In genomic region chr14:35297677-35298076, GRCh38 we compare ENCODE assay signal across 23 cellular contexts. TPM values are rescaled to one million over a fixed set of nuclear protein-coding genes. Genes with fewer than 3 reads are reported as not detected.
DNase-seq lines count a peak whose midpoint lies in the region; ATAC-seq and TF ChIP-seq lines count a peak whose summit lies in the region.
"Had no signal": no experiment of that assay in that cellular context is flagged by ENCODE, and none has a peak within 500 bp of the region (broad histone marks: within the 10 kb centered on the region; RNA-seq: fewer than 3 reads in every experiment).

No MANE protein-coding gene starts in this region.

- whole genome bisulfite sequencing in upper lobe of left lung, 2 donors, result 67 to 70% methylated on average over 2 of the region's 2 CpGs

- H3K36me3 ChIP-seq in upper lobe of left lung, result no peaks in the 10 kb centered on the region
- H3K36me3 ChIP-seq: esophagus muscularis mucosa, gastroesophageal sphincter had no signal

- no peaks in the 10 kb centered on the region for H3K27me3 ChIP-seq in upper lobe of left lung
- H3K27me3 ChIP-seq: esophagus muscularis mucosa, gastroesophageal sphincter had no signal

- H3K4me1 ChIP-seq in upper lobe of left lung, result peaks cover 73 to 89% (median 85%) of the 10 kb centered on the region in 4 donors

- TF ChIP-seq EP300 in upper lobe of left lung (IDR thresholded peaks at IDR 0.05), result no peak

- intact Hi-C loops in dendritic cell treated with granulocyte-macrophage colony-stimulating factor and Interleukin-4, amounts not matched to agents 40 ng/mL and 50 ng/mL, for 4 days (cut with micrococcal nuclease), result loop anchor here (2.0 to 10.0 kb wide), 2 partner anchors 47 to 107 kb away; partner anchors contain the start of gene NFKBIA

- peaks cover 10% of the 10 kb centered on the region for H3K36me3 Mint-ChIP-seq in activated naive CD8-positive, alpha-beta T cell
- peaks cover 58% of the 10 kb centered on the region for H3K36me3 Mint-ChIP-seq in activated naive CD8-positive, alpha-beta T cell treated with anti-CD3 and anti-CD28 coated beads for 36 hours
- peaks cover 26% of the 10 kb centered on the region for H3K36me3 Mint-ChIP-seq in dendritic cell treated with granulocyte-macrophage colony-stimulating factor and Interleukin-4, amounts not matched to agents 40 ng/mL and 50 ng/mL, for 4 days (ENCODE audit: low read depth)

- H3K4me3 Mint-ChIP-seq in activated naive CD8-positive, alpha-beta T cell, result no peak overlapping the region
- no peak overlapping the region for H3K4me3 Mint-ChIP-seq in activated naive CD8-positive, alpha-beta T cell treated with anti-CD3 and anti-CD28 coated beads for 36 hours
- no peak overlapping the region for H3K4me3 Mint-ChIP-seq in dendritic cell treated with granulocyte-macrophage colony-stimulating factor and Interleukin-4, amounts not matched to agents 40 ng/mL and 50 ng/mL, for 4 days
- H3K4me3 Mint-ChIP-seq: activated CD8-positive, alpha-beta memory T cell treated with anti-CD3 and anti-CD28 coated beads, Interleukin-2, amount 10 ng/mL, durations not matched to agents 7 days and 5 days had no signal

- peak overlapping the region; percentile 61 for H3K27ac Mint-ChIP-seq in activated naive CD8-positive, alpha-beta T cell
- H3K27ac Mint-ChIP-seq in activated naive CD8-positive, alpha-beta T cell treated with anti-CD3 and anti-CD28 coated beads for 36 hours, result no peak overlapping the region
- H3K27ac Mint-ChIP-seq in dendritic cell treated with granulocyte-macrophage colony-stimulating factor and Interleukin-4, amounts not matched to agents 40 ng/mL and 50 ng/mL, for 4 days, result peak overlapping the region; percentile 82
- H3K27ac Mint-ChIP-seq: activated CD8-positive, alpha-beta memory T cell treated with anti-CD3 and anti-CD28 coated beads, Interleukin-2, amount 10 ng/mL, durations not matched to agents 7 days and 5 days had no signal

- TF ChIP-seq CTCF in upper lobe of left lung (IDR thresholded peaks at IDR 0.05), result no peak

- ATAC-seq in upper lobe of left lung (ENCODE audit: low FRiP score in 2 of 2) (peak in 1 of 2 donors; percentile 43), HG03196 (IDR thresholded peaks at IDR 0.05; ENCODE audit: unreplicated experiment) (no peak), HG03457 (IDR thresholded peaks at IDR 0.05; ENCODE audit: unreplicated experiment) (no peak)
- ATAC-seq: activated CD8-positive, alpha-beta memory T cell treated with anti-CD3 and anti-CD28 coated beads, Interleukin-2, amount 10 ng/mL, durations not matched to agents 7 days and 5 days; gastroesophageal sphincter had no signal

- TF ChIP-seq POLR2A in upper lobe of left lung (IDR thresholded peaks at IDR 0.05), result no peak

- no peaks in the 10 kb centered on the region for H3K9me3 Mint-ChIP-seq in activated naive CD8-positive, alpha-beta T cell (ENCODE audit: low read depth)
- peaks cover 2% of the 10 kb centered on the region for H3K9me3 Mint-ChIP-seq in activated naive CD8-positive, alpha-beta T cell treated with anti-CD3 and anti-CD28 coated beads for 36 hours
- no peaks in the 10 kb centered on the region for H3K9me3 Mint-ChIP-seq in dendritic cell treated with granulocyte-macrophage colony-stimulating factor and Interleukin-4, amounts not matched to agents 40 ng/mL and 50 ng/mL, for 4 days

- DNase-seq in activated naive CD8-positive, alpha-beta T cell treated with anti-CD3 and anti-CD28 coated beads for 36 hours, result no peak
- DNase-seq in NCI-H2029 (lab: John Stamatoyannopoulos, UW) (peak; percentile 34), upper lobe of left lung (no peak), ureter (ENCODE audit: low spot score) (no peak)
- DNase-seq: activated CD8-positive, alpha-beta memory T cell treated with anti-CD3 and anti-CD28 coated beads, Interleukin-2, amount 10 ng/mL, durations not matched to agents 7 days and 5 days; activated effector memory CD4-positive, alpha-beta T cell treated with anti-CD3 and anti-CD28 coated beads, Interleukin-2, amount 50 U/mL, for 16 hours; cerebellar nuclear complex; DMS79; effector CD4-positive, alpha-beta T cell; kidney; NCI-H524; occipital lobe; retina; stimulated activated CD4-positive, alpha-beta T cell treated with anti-CD3 and anti-CD28 coated beads, Interleukin-4, amount 100 ng/mL, for 4 hours; substantia nigra; T1000 had no signal

- no peaks in the 10 kb centered on the region for H3K9me3 ChIP-seq in upper lobe of left lung
- H3K9me3 ChIP-seq: esophagus muscularis mucosa, gastroesophageal sphincter had no signal

- peak overlapping the region; percentile 8 to 63 (median 52) for H3K27ac ChIP-seq in upper lobe of left lung
- H3K27ac ChIP-seq: esophagus muscularis mucosa, gastroesophageal sphincter, RWPE1 had no signal

- no peaks in the 10 kb centered on the region for H3K27me3 Mint-ChIP-seq in activated naive CD8-positive, alpha-beta T cell
- no peaks in the 10 kb centered on the region for H3K27me3 Mint-ChIP-seq in activated naive CD8-positive, alpha-beta T cell treated with anti-CD3 and anti-CD28 coated beads for 36 hours
- H3K27me3 Mint-ChIP-seq in dendritic cell treated with granulocyte-macrophage colony-stimulating factor and Interleukin-4, amounts not matched to agents 40 ng/mL and 50 ng/mL, for 4 days, result no peaks in the 10 kb centered on the region
- H3K27me3 Mint-ChIP-seq: activated CD8-positive, alpha-beta memory T cell treated with anti-CD3 and anti-CD28 coated beads, Interleukin-2, amount 10 ng/mL, durations not matched to agents 7 days and 5 days had no signal

- no peak overlapping the region for H3K4me3 ChIP-seq in upper lobe of left lung
- H3K4me3 ChIP-seq: esophagus muscularis mucosa, gastroesophageal sphincter had no signal

- H3K4me1 Mint-ChIP-seq in activated naive CD8-positive, alpha-beta T cell (ENCODE audit: low read depth), result peaks cover 70% of the 10 kb centered on the region
- peaks cover 71% of the 10 kb centered on the region for H3K4me1 Mint-ChIP-seq in activated naive CD8-positive, alpha-beta T cell treated with anti-CD3 and anti-CD28 coated beads for 36 hours
- H3K4me1 Mint-ChIP-seq in dendritic cell treated with granulocyte-macrophage colony-stimulating factor and Interleukin-4, amounts not matched to agents 40 ng/mL and 50 ng/mL, for 4 days (ENCODE audit: low read depth), result peaks cover 64% of the 10 kb centered on the region

RNA-seq across cellular contexts. Expression of gene PSMA6, which starts 5.5 kb away (rescaled TPM):
- total RNA-seq in activated naive CD8-positive, alpha-beta T cell treated with anti-CD3 and anti-CD28 coated beads for 36 hours, result 100 to 1,000 TPM; 401 to 404 TPM
- 100 to 1,000 TPM in 4 of 6 donors, 10 to 100 TPM in 2; 63.9 to 213 (median 162) TPM for total RNA-seq in upper lobe of left lung
- total RNA-seq in ureter, result 173 TPM
